Comparison of ENCODE assay signal across 29 cellular contexts in the genomic region with DNA sequence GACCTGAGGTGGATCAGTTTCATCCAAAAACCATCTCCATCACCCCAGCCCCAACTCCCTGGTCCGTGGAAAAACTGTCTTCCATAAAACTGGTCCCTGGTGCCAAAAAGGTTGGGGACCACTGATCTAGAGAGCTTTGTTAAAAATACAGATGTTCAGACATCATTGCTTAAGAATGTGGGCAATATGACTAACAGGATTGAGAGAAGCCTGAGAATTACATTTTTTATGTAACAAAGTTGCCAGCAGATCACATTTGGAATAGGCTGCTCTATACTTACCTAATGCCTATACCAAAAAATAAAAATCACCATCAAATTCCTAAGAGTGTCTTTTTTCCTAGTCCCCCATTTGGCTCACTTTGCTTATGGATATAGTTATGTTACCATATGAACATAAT.
DNase-seq lines count a peak whose midpoint lies in the region; ATAC-seq and FAIRE-seq lines count a peak whose summit lies in the region.
"Had no signal": no experiment of that assay in that cellular context is flagged by ENCODE, and none has a peak within 500 bp of the region (broad histone marks: within the 10 kb centered on the region; RNA-seq: fewer than 3 reads in every experiment).

No MANE protein-coding gene starts in this region.

- ATAC-seq in CD4-positive, CD25-positive, alpha-beta regulatory T cell (ENCODE audit: low read depth in 2 of 2): no peak
- ATAC-seq: activated CD4-positive, alpha-beta T cell treated with anti-CD3 and anti-CD28 coated beads for 36 hours; HCT116; PC-3; sciatic nerve; stimulated activated naive B cell treated with anti-CD40 and anti-IgM and Interleukin-4, amounts not matched to agents 10 μg/mL and 1 μg/mL and 100 μg/mL, for 72 hours; upper lobe of right lung had no signal

- DNase-seq in CD4-positive, CD25-positive, alpha-beta regulatory T cell: no peak
- DNase-seq in GM19239 (ENCODE audit: insufficient read length, low spot score) (no peak), amniotic epithelial cell (ENCODE audit: low read depth) (peak; percentile 10), immature natural killer cell (no peak), NCI-H510A (lab: John Stamatoyannopoulos, UW) (no peak), NK-92 (lab: John Stamatoyannopoulos, UW; ENCODE audit: unreplicated experiment) (no peak), GOT3 (lab: John Stamatoyannopoulos, UW) (no peak), inferior parietal cortex (ENCODE audit: extremely low spot score) (no peak)
- DNase-seq: ACHN; activated CD4-positive, alpha-beta T cell treated with anti-CD3 and anti-CD28 coated beads for 36 hours; activated effector memory CD4-positive, alpha-beta T cell treated with anti-CD3 and anti-CD28 coated beads, Interleukin-2, amount 50 U/mL, for 16 hours; adrenal gland; effector CD4-positive, alpha-beta T cell; foreskin melanocyte; NCI-H524; NK-92 treated with Interleukin-12 subunit alpha and Interleukin-12 subunit beta, amount 100 ng/mL, for 24 hours; PC-3; stimulated activated CD4-positive, alpha-beta T cell treated with anti-CD3 and anti-CD28 coated beads, Interleukin-15, amount 100 ng/mL, for 24 hours; stimulated activated naive B cell treated with anti-CD40 and anti-IgM and Interleukin-4, amounts not matched to agents 10 μg/mL and 1 μg/mL and 100 μg/mL, for 72 hours; upper lobe of right lung had no signal

- H3K4me1 ChIP-seq in CD4-positive, CD25-positive, alpha-beta regulatory T cell (ENCODE audit: control insufficient read depth, insufficient read depth, low read length, poor library complexity, severe bottlenecking): peaks cover 3% of the 10 kb centered on the region
- H3K4me1 ChIP-seq: adrenal gland, suprapubic skin, upper lobe of right lung had no signal

- H3K4me1 Mint-ChIP-seq in CD4-positive, CD25-positive, alpha-beta regulatory T cell: peaks cover 31 to 43% (median 37%) of the 10 kb centered on the region in 4 donors
- peaks cover 5 to 22% of the 10 kb centered on the region in 2 donors for H3K4me1 Mint-ChIP-seq in immature natural killer cell

- peak; percentile 33 for FAIRE-seq in GM19239 (lab: Jason Lieb, UNC)
- FAIRE-seq: D721Med had no signal

- H3K4me3 ChIP-seq in CD4-positive, CD25-positive, alpha-beta regulatory T cell (ENCODE audit: low read depth, low read length): no peak overlapping the region
- H3K4me3 ChIP-seq: adrenal gland, hepatocyte, suprapubic skin, upper lobe of right lung had no signal

- peak overlapping the region in 2 of 3 donors; percentile 22 to 52 for H3K27ac Mint-ChIP-seq in CD4-positive, CD25-positive, alpha-beta regulatory T cell
- H3K27ac Mint-ChIP-seq in immature natural killer cell: peak overlapping the region in 4 of 6 donors; percentile 4 to 40 (median 22)
- H3K27ac Mint-ChIP-seq: activated CD4-positive, alpha-beta T cell treated with anti-CD3 and anti-CD28 coated beads for 36 hours; memory B cell; progenitor cell of endocrine pancreas; stimulated activated naive B cell treated with anti-CD40 and anti-IgM and Interleukin-4, amounts not matched to agents 10 μg/mL and 1 μg/mL and 100 μg/mL, for 72 hours had no signal

- peaks cover 71% of the 10 kb centered on the region for H3K36me3 Mint-ChIP-seq in CD4-positive, CD25-positive, alpha-beta regulatory T cell
- peaks cover 43 to 66% (median 52%) of the 10 kb centered on the region in 3 donors for H3K36me3 Mint-ChIP-seq in immature natural killer cell

- H3K9me3 Mint-ChIP-seq in CD4-positive, CD25-positive, alpha-beta regulatory T cell: no peaks in the 10 kb centered on the region
- H3K9me3 Mint-ChIP-seq in immature natural killer cell: no peaks in the 10 kb centered on the region
- H3K9me3 Mint-ChIP-seq: memory B cell; stimulated activated naive B cell treated with anti-CD40 and anti-IgM and Interleukin-4, amounts not matched to agents 10 μg/mL and 1 μg/mL and 100 μg/mL, for 72 hours had no signal

- no peaks in the 10 kb centered on the region for H3K9me3 ChIP-seq in CD4-positive, CD25-positive, alpha-beta regulatory T cell (ENCODE audit: control insufficient read depth in 2 of 2, low read length in 2 of 2)
- H3K9me3 ChIP-seq: adrenal gland, suprapubic skin, upper lobe of right lung had no signal

- H3K36me3 ChIP-seq in CD4-positive, CD25-positive, alpha-beta regulatory T cell (ENCODE audit: control insufficient read depth, insufficient read depth, low read length): peaks cover 85% of the 10 kb centered on the region

- no peaks in the 10 kb centered on the region for H3K27me3 ChIP-seq in CD4-positive, CD25-positive, alpha-beta regulatory T cell (ENCODE audit: control insufficient read depth, insufficient read depth, low read length)
- H3K27me3 ChIP-seq: adrenal gland, hepatocyte, suprapubic skin, upper lobe of right lung had no signal

- no peak overlapping the region for H3K27ac ChIP-seq in CD4-positive, CD25-positive, alpha-beta regulatory T cell (ENCODE audit: insufficient read depth, low read length, poor library complexity, severe bottlenecking)
- H3K27ac ChIP-seq: adrenal gland, C4-2B, epithelial cell of prostate, hepatocyte, suprapubic skin, upper lobe of right lung had no signal

- no peak overlapping the region for H3K4me3 Mint-ChIP-seq in CD4-positive, CD25-positive, alpha-beta regulatory T cell
- no peak overlapping the region for H3K4me3 Mint-ChIP-seq in immature natural killer cell
- H3K4me3 Mint-ChIP-seq: activated CD4-positive, alpha-beta T cell treated with anti-CD3 and anti-CD28 coated beads for 36 hours; memory B cell; stimulated activated naive B cell treated with anti-CD40 and anti-IgM and Interleukin-4, amounts not matched to agents 10 μg/mL and 1 μg/mL and 100 μg/mL, for 72 hours had no signal

- no peaks in the 10 kb centered on the region for H3K27me3 Mint-ChIP-seq in CD4-positive, CD25-positive, alpha-beta regulatory T cell
- peaks cover 0 to 4% (median 1%) of the 10 kb centered on the region in 3 donors for H3K27me3 Mint-ChIP-seq in immature natural killer cell (ENCODE audit: low read depth in 3 of 3)
- H3K27me3 Mint-ChIP-seq: activated CD4-positive, alpha-beta T cell treated with anti-CD3 and anti-CD28 coated beads for 36 hours; memory B cell; progenitor cell of endocrine pancreas; stimulated activated naive B cell treated with anti-CD40 and anti-IgM and Interleukin-4, amounts not matched to agents 10 μg/mL and 1 μg/mL and 100 μg/mL, for 72 hours had no signal
